In the genomic region with DNA sequence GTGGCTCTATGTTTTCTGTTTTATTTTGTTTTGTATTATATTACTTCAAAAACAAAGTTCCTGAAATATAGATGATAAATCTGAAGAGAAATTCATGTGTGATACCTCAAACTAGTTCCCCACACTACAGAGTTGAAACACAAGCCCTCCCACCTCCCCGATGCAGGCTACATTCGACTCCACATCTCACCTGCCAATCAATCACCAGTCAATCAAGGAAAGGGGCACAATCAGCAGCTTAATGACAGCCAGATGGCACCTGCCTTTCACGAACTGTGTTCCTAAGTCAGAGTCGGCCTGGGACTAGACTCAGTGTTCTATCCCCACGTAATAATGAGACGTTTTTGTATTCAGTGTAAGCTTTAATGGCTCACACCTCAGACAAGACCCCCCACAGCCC, we compare ENCODE assay signal across 26 cellular contexts.
"Had no signal": no experiment of that assay in that cellular context is flagged by ENCODE, and none has a peak within 500 bp of the region (broad histone marks: within the 10 kb centered on the region; RNA-seq: fewer than 3 reads in every experiment).

No MANE protein-coding gene starts in this region.

- H3K9ac ChIP-seq: neural progenitor cell, parathyroid adenoma had no signal

- H3K4me3 ChIP-seq: neural progenitor cell, ovary, psoas muscle, right lobe of liver, sigmoid colon, stomach, thoracic aorta, thyroid gland, tibial nerve, upper lobe of right lung, uterus had no signal

- ATAC-seq: naive thymus-derived CD8-positive, alpha-beta T cell; natural killer cell treated with Interleukin-12 subunit alpha and Interleukin-12 subunit beta and Interleukin-15 and Interleukin-18, amount 100 ng/mL, for 72 hours; psoas muscle; right cardiac atrium; right lobe of liver; stimulated activated effector memory CD8-positive, alpha-beta T cell treated with anti-CD3 and anti-CD28 coated beads, Interleukin-12 subunit alpha, Interleukin-12 subunit beta, amount 100 ng/mL, for 72 hours; stimulated activated naive B cell treated with anti-CD40 and anti-IgM and Interleukin-4, amounts not matched to agents 10 μg/mL and 1 μg/mL and 100 μg/mL, for 72 hours; upper lobe of right lung had no signal

- H3K36me3 ChIP-seq: neural progenitor cell, ovary, right lobe of liver, sigmoid colon, stomach, thoracic aorta, thyroid gland, tibial nerve, upper lobe of right lung, uterus had no signal

- H3K27ac ChIP-seq: neural progenitor cell, ovary, parathyroid adenoma, psoas muscle, right lobe of liver, sigmoid colon, stomach, thoracic aorta, tibial nerve, upper lobe of right lung, uterus had no signal

- DNase-seq: naive thymus-derived CD8-positive, alpha-beta T cell; nephron progenitor cell; occipital lobe; ovary; posterior cingulate gyrus; psoas muscle; right cardiac atrium; right lobe of liver; sigmoid colon; small intestine; stimulated activated CD4-positive, alpha-beta T cell treated with anti-CD3 and anti-CD28 coated beads, Interleukin-15, amount 100 ng/mL, for 24 hours; stimulated activated CD4-positive, alpha-beta T cell treated with anti-CD3 and anti-CD28 coated beads, Interleukin-2, amount 100 ng/mL, for 24 hours; stimulated activated CD4-positive, alpha-beta T cell treated with anti-CD3 and anti-CD28 coated beads, Interleukin-2, amount 100 ng/mL, for 48 hours; stimulated activated CD4-positive, alpha-beta T cell treated with anti-CD3 and anti-CD28 coated beads, Interleukin-4, amount 100 ng/mL, for 24 hours; stimulated activated naive B cell treated with anti-CD40 and anti-IgM and Interleukin-4, amounts not matched to agents 10 μg/mL and 1 μg/mL and 100 μg/mL, for 72 hours; stimulated activated naive CD4-positive, alpha-beta T cell treated with Interleukin-2 at 50 U/mL for 16 hours; stomach; thyroid gland; upper lobe of right lung; uterus had no signal

- H2AFZ ChIP-seq: neural progenitor cell, parathyroid adenoma had no signal

- H3K4me2 ChIP-seq: neural progenitor cell had no signal

- H3K27me3 ChIP-seq: neural progenitor cell, ovary, right lobe of liver, sigmoid colon, stomach, thyroid gland, tibial nerve, upper lobe of right lung, uterus had no signal

- H3K4me1 ChIP-seq: parathyroid adenoma, psoas muscle, right lobe of liver, sigmoid colon, stomach, tibial nerve, upper lobe of right lung, uterus had no signal

- H3K9me3 ChIP-seq: ovary, psoas muscle, right lobe of liver, sigmoid colon, stomach, thoracic aorta, thyroid gland, tibial nerve, upper lobe of right lung, uterus had no signal

- H3K79me2 ChIP-seq: parathyroid adenoma had no signal
